14 cellular contexts compared by ENCODE assay signal in the genomic region with DNA sequence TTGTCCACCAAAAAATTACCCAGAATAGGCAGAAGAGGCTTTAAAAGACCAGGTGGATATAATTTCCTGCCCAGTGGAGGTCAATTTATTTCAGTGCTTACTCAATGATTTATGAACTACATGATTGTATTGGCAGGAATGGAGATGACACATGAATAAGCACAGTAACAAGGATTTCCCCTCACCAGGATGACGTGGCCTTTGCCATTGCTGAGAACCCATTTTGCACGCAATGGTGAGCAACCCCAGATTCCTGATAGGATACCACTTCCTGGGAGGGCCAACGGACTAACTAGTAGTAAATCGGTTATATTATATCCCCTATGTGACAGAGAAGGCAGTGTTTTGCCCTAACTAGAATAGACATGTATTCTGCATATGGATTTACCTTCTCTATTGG. TPM values are rescaled to one million over a fixed set of nuclear protein-coding genes. Genes with fewer than 3 reads are reported as not detected.
DNase-seq lines count a peak whose midpoint lies in the region; TF ChIP-seq lines count a peak whose summit lies in the region.
"Had no signal": no experiment of that assay in that cellular context is flagged by ENCODE, and none has a peak within 500 bp of the region (broad histone marks: within the 10 kb centered on the region; RNA-seq: fewer than 3 reads in every experiment).

No MANE protein-coding gene starts in this region.

- no peak overlapping the region for H3K27ac ChIP-seq in coronary artery

- CTCF ChIA-PET in BJ (lab: Yijun Ruan, JAX) = no interaction called here

- no peak overlapping the region for H3K4me3 ChIP-seq in BJ (ENCODE audit: low read depth, low read length)
- H3K4me3 ChIP-seq in astrocyte of the spinal cord (ENCODE audit: low read depth, low read length) = no peak overlapping the region
- no peak overlapping the region for H3K4me3 ChIP-seq in kidney epithelial cell (ENCODE audit: low read depth, low read length)
- H3K4me3 ChIP-seq in coronary artery = no peak overlapping the region

- in situ Hi-C loops in astrocyte of the spinal cord (cut with HindIII; ENCODE audit: low sequenced_read_pairs) = no loop called here

- TF ChIP-seq CTCF in BJ (IDR thresholded peaks at IDR 0.05; ENCODE audit: insufficient read depth, low read depth, low read length) (no peak), astrocyte of the spinal cord (IDR thresholded peaks at IDR 0.05; ENCODE audit: low read depth, low read length) (no peak), kidney epithelial cell (IDR thresholded peaks at IDR 0.05; ENCODE audit: insufficient read depth, low read length, poor library complexity, severe bottlenecking) (no peak), coronary artery (IDR thresholded peaks at IDR 0.05) (no peak)

- H3K36me3 ChIP-seq in BJ (ENCODE audit: control insufficient read depth, insufficient read depth, low read length) (no peaks in the 10 kb centered on the region), kidney epithelial cell (ENCODE audit: control insufficient read depth, insufficient read depth, low read length) (no peaks in the 10 kb centered on the region)

- H3K27me3 ChIP-seq in BJ (ENCODE audit: control insufficient read depth, insufficient read depth, low read length) (no peaks in the 10 kb centered on the region), kidney epithelial cell (ENCODE audit: control insufficient read depth, insufficient read depth, low read length) (no peaks in the 10 kb centered on the region)

- DNase-seq in BJ (ENCODE audit: low read depth) = peak; percentile 35
- peak; percentile 68 for DNase-seq in HS-5 (ENCODE audit: low read depth)
- peak; percentile 82 for DNase-seq in astrocyte of the spinal cord (ENCODE audit: low read depth, low spot score)
- peak; percentile 88 for DNase-seq in kidney epithelial cell (ENCODE audit: low read depth)
- DNase-seq in stimulated activated CD4-positive, alpha-beta T cell treated with anti-CD3 and anti-CD28 coated beads, Interleukin-1b, Interleukin-23, amount 100 ng/mL, for 48 hours = no peak
- no peak for DNase-seq in cerebellum (ENCODE audit: low spot score)
- DNase-seq in coronary artery (ENCODE audit: low spot score) = no peak
- no peak for DNase-seq in iPS-NIHi7 (ENCODE audit: extremely low spot score)
- DNase-seq: activated CD4-positive, alpha-beta T cell treated with anti-CD3 and anti-CD28 coated beads, Interleukin-2, amount 10 ng/mL, durations not matched to agents 7 days and 5 days; activated gamma-delta T cell; CD4-positive, alpha-beta T cell; NCI-H1694; occipital lobe had no signal

- POLR2A ChIA-PET in BJ (lab: Charles Lee) = no interaction called here

RNA-seq across cellular contexts. Expression of a gene that starts 11.6 kb away (rescaled TPM):
- polyA plus RNA-seq in BJ (2011; rRNA removed) = not detected in 2 replicates
- polyA minus RNA-seq in BJ (2011; rRNA and poly(A)+ RNA removed) = not detected in 2 replicates
- total RNA-seq in kidney epithelial cell = 0.34 and 0.79 TPM in 2 replicates
- total RNA-seq in cerebellum = 2.1 TPM
- total RNA-seq: activated CD4-positive, alpha-beta T cell treated with anti-CD3 and anti-CD28 coated beads, Interleukin-2, amount 10 ng/mL, durations not matched to agents 7 days and 5 days; CD4-positive, alpha-beta T cell had no signal
- polyA plus RNA-seq: IgD-negative memory B cell had no signal

Comparison
In these comparisons a context has a peak if more than half of its experiments do, and no peak if none do; other contexts are left out.
1. DNase-seq: peak in BJ (single experiment), HS-5 (single experiment), astrocyte of the spinal cord (single experiment) and kidney epithelial cell (single experiment); none in stimulated activated CD4-positive, alpha-beta T cell treated with anti-CD3 and anti-CD28 coated beads, Interleukin-1b, Interleukin-23, amount 100 ng/mL, for 48 hours (single experiment), cerebellum (single experiment), coronary artery (single experiment) and iPS-NIHi7 (single experiment).